In genomic region chr1:116569776-116570357, GRCh38 we compare ENCODE assay signal across 8 cellular contexts. TPM values are rescaled to one million over a fixed set of nuclear protein-coding genes. Genes with fewer than 3 reads are reported as not detected.
DNase-seq lines count a peak whose midpoint lies in the region; ATAC-seq and TF ChIP-seq lines count a peak whose summit lies in the region.

No MANE protein-coding gene starts in this region.

- peaks cover 18% of the 10 kb centered on the region for H3K4me1 ChIP-seq in effector memory CD4-positive, alpha-beta T cell (ENCODE audit: control insufficient read depth, insufficient read depth, low read length, poor library complexity, severe bottlenecking)
- H3K4me1 ChIP-seq in mucosa of stomach (ENCODE audit: control insufficient read depth, insufficient read depth, low read length) (peaks cover 23% of the 10 kb centered on the region), thymus (ENCODE audit: control insufficient read depth, insufficient read depth, low read length) (peaks cover 18% of the 10 kb centered on the region)

- H3K27ac Mint-ChIP-seq in Calu3 (ENCODE audit: unreplicated experiment), result peak overlapping the region; percentile 50
- peak overlapping the region; percentile 95 for H3K27ac Mint-ChIP-seq in activated B cell treated with CpG ODN at 0.5 μM for 24 hours

- peak; percentile 0 for ATAC-seq in HG03378 (IDR thresholded peaks at IDR 0.05; ENCODE audit: unreplicated experiment)
- peak; percentile 5 for ATAC-seq in activated B cell treated with CpG ODN at 0.5 μM for 24 hours (ENCODE audit: low read depth)

- H3K27me3 ChIP-seq in effector memory CD4-positive, alpha-beta T cell (replicated peaks; ENCODE audit: control insufficient read depth, insufficient read depth, low read length, poor library complexity, severe bottlenecking), result no peaks in the 10 kb centered on the region
- H3K27me3 ChIP-seq in mucosa of stomach (ENCODE audit: control insufficient read depth, insufficient read depth, low read length), result no peaks in the 10 kb centered on the region
- no peaks in the 10 kb centered on the region for H3K27me3 ChIP-seq in thymus (ENCODE audit: control insufficient read depth, insufficient read depth)

- peak overlapping the region; percentile 93 for H3K27ac ChIP-seq in effector memory CD4-positive, alpha-beta T cell (ENCODE audit: insufficient read depth, low read length, poor library complexity, severe bottlenecking)
- no peak overlapping the region for H3K27ac ChIP-seq in thymus (ENCODE audit: low read depth)

- H3K36me3 Mint-ChIP-seq in Calu3 (ENCODE audit: insufficient read depth, unreplicated experiment) (peaks cover 39% of the 10 kb centered on the region), activated B cell treated with CpG ODN at 0.5 μM for 24 hours (ENCODE audit: low read depth) (peaks cover 46% of the 10 kb centered on the region)

- peak overlapping the region; percentile 94 for H3K4me3 ChIP-seq in effector memory CD4-positive, alpha-beta T cell (ENCODE audit: insufficient read depth, low read depth, low read length, poor library complexity, severe bottlenecking)
- H3K4me3 ChIP-seq in mucosa of stomach (ENCODE audit: low read length) (peak overlapping the region; percentile 75), thymus (ENCODE audit: low read length) (peak overlapping the region; percentile 80)

- H3K27me3 Mint-ChIP-seq in Calu3 (ENCODE audit: unreplicated experiment), result no peaks in the 10 kb centered on the region
- no peaks in the 10 kb centered on the region for H3K27me3 Mint-ChIP-seq in activated B cell treated with CpG ODN at 0.5 μM for 24 hours

- H3K9me3 Mint-ChIP-seq in Calu3 (ENCODE audit: low read depth, unreplicated experiment), result no peaks in the 10 kb centered on the region
- peaks cover 2% of the 10 kb centered on the region for H3K9me3 Mint-ChIP-seq in activated B cell treated with CpG ODN at 0.5 μM for 24 hours

- peak; percentile 55 for DNase-seq in Calu3
- no peak for DNase-seq in activated B cell treated with CpG ODN at 0.5 μM for 24 hours
- DNase-seq in effector memory CD4-positive, alpha-beta T cell, result peak; percentile 46 to 56 (median 51)
- no peak for DNase-seq in GM19238 (ENCODE audit: insufficient read length, low spot score)
- DNase-seq in NCI-H1694 (lab: John Stamatoyannopoulos, UW), result no peak

- peak overlapping the region; percentile 94 for H3K9ac ChIP-seq in mucosa of stomach (ENCODE audit: low read length)

- intact Hi-C loops in Calu3 (cut with micrococcal nuclease; ENCODE audit: unreplicated experiment), result loop anchor here (5.0 kb wide), 3 partner anchors 63 to 487 kb away; no protein-coding TSS in a partner anchor
- intact Hi-C loops in activated B cell treated with CpG ODN at 0.5 μM for 24 hours (cut with micrococcal nuclease), result loop anchor here (1.0 to 10.0 kb wide), 11 partner anchors 12 to 1092 kb away; partner anchors contain the start of genes ATP1A1, MAN1A2 and TTF2

- 30% methylated on average over 22 of the region's 22 CpGs for WGBS in thymus

- no peak for TF ChIP-seq CTCF in Calu3 (IDR thresholded peaks at IDR 0.05; ENCODE audit: unreplicated experiment)
- TF ChIP-seq CTCF in activated B cell treated with CpG ODN at 0.5 μM for 24 hours (IDR thresholded peaks at IDR 0.05), result no peak

- CTCF ChIA-PET in Calu3 (lab: Charles Lee) (interaction anchor here (0.6 to 1.2 kb wide), 3 partner anchors 55 to 97 kb away, joined by 3 to 4 read pairs (median 3); no protein-coding TSS in a partner anchor), activated B cell treated with CpG ODN at 0.5 μM for 24 hours (lab: Charles Lee) (interaction anchor here (1.0 to 2.2 kb wide), 9 partner anchors 10 to 84 kb away, joined by 4 to 10 read pairs (median 6); no protein-coding TSS in a partner anchor)

- no TSS peak for BruUV-seq in Calu3 (replicated peaks; lab: Mats Ljungman, UMichigan)

- POLR2A ChIA-PET in activated B cell treated with CpG ODN at 0.5 μM for 24 hours (lab: Charles Lee), result interaction anchor here (0.8 to 10.0 kb wide), 15 partner anchors 11 to 194 kb away, joined by 3 to 257 read pairs (median 11); no protein-coding TSS in a partner anchor

- H3K4me1 Mint-ChIP-seq in Calu3 (ENCODE audit: low read depth, unreplicated experiment) (peaks cover 52% of the 10 kb centered on the region), activated B cell treated with CpG ODN at 0.5 μM for 24 hours (peaks cover 84% of the 10 kb centered on the region)

- no peaks in the 10 kb centered on the region for H3K36me3 ChIP-seq in effector memory CD4-positive, alpha-beta T cell (ENCODE audit: control insufficient read depth, insufficient read depth, low read length)
- no peaks in the 10 kb centered on the region for H3K36me3 ChIP-seq in mucosa of stomach (ENCODE audit: control insufficient read depth, insufficient read depth, low read length)
- H3K36me3 ChIP-seq in thymus (ENCODE audit: control insufficient read depth, insufficient read depth), result no peaks in the 10 kb centered on the region

- peak overlapping the region; percentile 87 for H3K4me3 Mint-ChIP-seq in Calu3 (ENCODE audit: low read depth, unreplicated experiment)
- H3K4me3 Mint-ChIP-seq in activated B cell treated with CpG ODN at 0.5 μM for 24 hours, result peak overlapping the region; percentile 99

- H3K9me3 ChIP-seq in effector memory CD4-positive, alpha-beta T cell (ENCODE audit: control insufficient read depth, low read length), result no peaks in the 10 kb centered on the region
- H3K9me3 ChIP-seq in mucosa of stomach (ENCODE audit: control insufficient read depth, low read length) (no peaks in the 10 kb centered on the region), thymus (ENCODE audit: control insufficient read depth) (no peaks in the 10 kb centered on the region)

RNA-seq across cellular contexts. Expression of gene CD58, which starts 1.0 kb away (rescaled TPM):
- total RNA-seq in Calu3 (2022), result 18.9 and 22.9 TPM in 2 replicates
- total RNA-seq in activated B cell treated with CpG ODN at 0.5 μM for 24 hours, result 146 and 160 TPM in 2 replicates
- 24.6 TPM for polyA plus RNA-seq in thymus

Comparison
In these comparisons a context has a peak if more than half of its experiments do, and no peak if none do; other contexts are left out.
1. DNase-seq: peak in Calu3 (single experiment) and effector memory CD4-positive, alpha-beta T cell (3 of 3); none in activated B cell treated with CpG ODN at 0.5 μM for 24 hours (single experiment), GM19238 (single experiment) and NCI-H1694 (single experiment).
2. Peak in every context shown above with its lines, with median percentiles within 50 percentile points of each other: H3K4me3 ChIP-seq.